In genomic region chr3:194177156-194177555, GRCh38 we compare ENCODE assay signal across 14 cellular contexts. TPM values are rescaled to one million over a fixed set of nuclear protein-coding genes. Genes with fewer than 3 reads are reported as not detected.
DNase-seq lines count a peak whose midpoint lies in the region; ATAC-seq, FAIRE-seq and TF ChIP-seq lines count a peak whose summit lies in the region.
"Had no signal": no experiment of that assay in that cellular context is flagged by ENCODE, and none has a peak within 500 bp of the region (broad histone marks: within the 10 kb centered on the region; RNA-seq: fewer than 3 reads in every experiment).

No MANE protein-coding gene starts in this region.

- H3K4me1 ChIP-seq in liver (ENCODE audit: control insufficient read depth in 4 of 4, insufficient read depth in 4 of 4, low read length in 3 of 4) (no peaks in the 10 kb centered on the region), HepG2 (ENCODE audit: insufficient read depth, low read length) (no peaks in the 10 kb centered on the region), K562 (replicated peaks in 1 of 2; ENCODE audit: control insufficient read depth in 2 of 2, insufficient read depth in 2 of 2, low read length in 2 of 2) (peaks cover 18 to 19% of the 10 kb centered on the region in 2 experiments)

- H3K4me1 Mint-ChIP-seq in activated CD8-positive, alpha-beta memory T cell treated with anti-CD3 and anti-CD28 coated beads, Interleukin-2, amount 10 ng/mL, durations not matched to agents 7 days and 5 days: no peaks in the 10 kb centered on the region

- intact Hi-C loops in HepG2 (cut with micrococcal nuclease; ENCODE audit: unreplicated experiment) (no loop called here), K562 (cut with micrococcal nuclease) (no loop called here)

- H3K9me3 ChIP-seq in liver (ENCODE audit: control insufficient read depth in 4 of 4, low read length in 3 of 4): no peaks in the 10 kb centered on the region
- H3K9me3 ChIP-seq in HepG2 (ENCODE audit: low read length): no peaks in the 10 kb centered on the region
- no peaks in the 10 kb centered on the region for H3K9me3 ChIP-seq in K562 (replicated peaks; ENCODE audit: control insufficient read depth, insufficient read depth, low read depth, low read length)

- peaks cover 24% of the 10 kb centered on the region for H3K27me3 Mint-ChIP-seq in activated CD8-positive, alpha-beta memory T cell treated with anti-CD3 and anti-CD28 coated beads, Interleukin-2, amount 10 ng/mL, durations not matched to agents 7 days and 5 days

- no peaks in the 10 kb centered on the region for H3K9me1 ChIP-seq in K562 (ENCODE audit: control insufficient read depth, insufficient read depth, low read length)

- WGBS in liver: 79% methylated on average over 5 of the region's 5 CpGs
- 60% methylated on average over 5 of the region's 5 CpGs for WGBS in HepG2 (ENCODE audit: low lambda C conversion rate)
- 27% methylated on average over 5 of the region's 5 CpGs for WGBS in K562 (ENCODE audit: insufficient coverage, low coverage, missing lambda C conversion rate)

- no peak for TF ChIP-seq POLR2A in HepG2 (IDR thresholded peaks at IDR 0.05; ENCODE audit: insufficient read depth in 1 of 2, low read depth in 2 of 2, low read length in 2 of 2)
- TF ChIP-seq POLR2A in K562 (conservative IDR thresholded peaks at IDR 0.05): no peak

- no peak overlapping the region for H3K4me3 Mint-ChIP-seq in activated CD8-positive, alpha-beta memory T cell treated with anti-CD3 and anti-CD28 coated beads, Interleukin-2, amount 10 ng/mL, durations not matched to agents 7 days and 5 days
- H3K4me3 Mint-ChIP-seq: CD4-positive, alpha-beta T cell had no signal

- no peak for TF ChIP-seq EP300 in HepG2 (IDR thresholded peaks at IDR 0.05; ENCODE audit: low read depth in 2 of 2, low read length in 2 of 2)
- TF ChIP-seq EP300 in HepG2 (CRISPR knock-in tag; IDR thresholded peaks at IDR 0.05; ENCODE audit: borderline replicate concordance): no peak
- no peak for TF ChIP-seq EP300 in K562 (IDR thresholded peaks at IDR 0.05; ENCODE audit: low read length)

- H3K4me2 ChIP-seq in HepG2 (ENCODE audit: low read depth, low read length) (no peak overlapping the region), K562 (ENCODE audit: insufficient read depth, low read length) (no peak overlapping the region)

- DNase-seq in HepG2 (ENCODE audit: low spot score): no peak
- no peak for DNase-seq in K562 (ENCODE audit: extremely low read depth in 1 of 4, low spot score in 3 of 4)
- DNase-seq in left kidney (ENCODE audit: low read depth, low spot score): peak; percentile 22
- DNase-seq in stimulated activated CD4-positive, alpha-beta T cell treated with anti-CD3 and anti-CD28 coated beads, Interleukin-2, amount 100 ng/mL, for 48 hours: no peak
- no peak for DNase-seq in activated CD8-positive, alpha-beta memory T cell treated with anti-CD3 and anti-CD28 coated beads, Interleukin-2, amount 10 ng/mL, durations not matched to agents 7 days and 5 days
- no peak for DNase-seq in cortex of kidney (lab: John Stamatoyannopoulos, UW)
- no peak for DNase-seq in activated CD4-positive, alpha-beta T cell treated with anti-CD3 and anti-CD28 coated beads for 4 hours
- DNase-seq: AML-193; CD4-positive, alpha-beta T cell; Kasumi-1; NCI-H187 treated with DMSO at 0.1 percent for 48 hours; NCI-H510A treated with DMSO at 0.1 percent for 48 hours had no signal

- no peak overlapping the region for H3K27ac Mint-ChIP-seq in activated CD8-positive, alpha-beta memory T cell treated with anti-CD3 and anti-CD28 coated beads, Interleukin-2, amount 10 ng/mL, durations not matched to agents 7 days and 5 days
- H3K27ac Mint-ChIP-seq: CD4-positive, alpha-beta T cell had no signal

- H3K36me3 ChIP-seq in liver (ENCODE audit: control insufficient read depth in 4 of 4, insufficient read depth in 3 of 4, low read depth in 1 of 4, low read length in 3 of 4): no peaks in the 10 kb centered on the region
- H3K36me3 ChIP-seq in HepG2 (replicated peaks in 1 of 2; ENCODE audit: control insufficient read depth in 1 of 2, insufficient read depth in 2 of 2, low read length in 2 of 2): no peaks in the 10 kb centered on the region
- H3K36me3 ChIP-seq in K562 (ENCODE audit: control insufficient read depth, insufficient read depth, low read length): no peaks in the 10 kb centered on the region

- POLR2A ChIA-PET in HepG2 (lab: Yijun Ruan, JAX) (no interaction called here), K562 (lab: Yijun Ruan, JAX) (interaction anchor here (1.3 kb wide), 1 partner anchor 11 kb away, joined by 4 read pairs; no protein-coding TSS in a partner anchor)

- ATAC-seq in HepG2: no peak
- no peak; the same call in 1 of the 3 replicates for ATAC-seq in K562
- ATAC-seq in activated CD8-positive, alpha-beta memory T cell treated with anti-CD3 and anti-CD28 coated beads, Interleukin-2, amount 10 ng/mL, durations not matched to agents 7 days and 5 days: no peak

- H3K79me2 ChIP-seq in HepG2 (ENCODE audit: insufficient read depth, low read length): no peaks in the 10 kb centered on the region
- no peaks in the 10 kb centered on the region for H3K79me2 ChIP-seq in K562 (ENCODE audit: control insufficient read depth, insufficient read depth, low read length)

- TF ChIP-seq RAD21 in liver (IDR thresholded peaks at IDR 0.05) (peak in 1 of 2 donors; percentile 11), HepG2 (CRISPR knock-in tag; IDR thresholded peaks at IDR 0.05) (no peak), K562 (CRISPR knock-in tag; conservative IDR thresholded peaks at IDR 0.05 in 1 of 2, IDR thresholded peaks at IDR 0.05 in 1 of 2) (no peak)

- in situ Hi-C loops in HepG2 (cut with HindIII; ENCODE audit: extremely low pct_ligation_motif_present, low pct_unique_long_range_greater_than_20kb): no loop called here
- in situ Hi-C loops in K562 (cut with MboI): no loop called here

- H3K4me3 ChIP-seq in liver (ENCODE audit: low read depth in 1 of 3, low read length in 3 of 3) (no peak overlapping the region), HepG2 (replicated peaks in 1 of 3; ENCODE audit: insufficient read depth in 1 of 3, low read depth in 2 of 3, low read length in 3 of 3) (no peak overlapping the region), K562 (no peak overlapping the region)

- FAIRE-seq in HepG2 (lab: Jason Lieb, UNC) (no peak), K562 (lab: Jason Lieb, UNC) (no peak)

- H3K9me3 Mint-ChIP-seq in activated CD8-positive, alpha-beta memory T cell treated with anti-CD3 and anti-CD28 coated beads, Interleukin-2, amount 10 ng/mL, durations not matched to agents 7 days and 5 days (ENCODE audit: low read depth): no peaks in the 10 kb centered on the region
- H3K9me3 Mint-ChIP-seq: CD4-positive, alpha-beta T cell had no signal

- CTCF ChIA-PET in HepG2 (lab: Yijun Ruan, JAX; ENCODE audit: low intra/inter-chr PET ratio, low total read pairs): no interaction called here
- CTCF ChIA-PET in K562 (lab: Yijun Ruan, JAX; ENCODE audit: low intra/inter-chr PET ratio): no interaction called here
- CTCF ChIA-PET in activated CD8-positive, alpha-beta memory T cell treated with anti-CD3 and anti-CD28 coated beads, Interleukin-2, amount 10 ng/mL, durations not matched to agents 7 days and 5 days (lab: Charles Lee): interaction anchor here (1.3 kb wide), 1 partner anchor 511 kb away, joined by 3 read pairs; no protein-coding TSS in a partner anchor

- TF ChIP-seq CTCF in liver (IDR thresholded peaks at IDR 0.05; ENCODE audit: low read depth, low read length, missing input control) (no peak), HepG2 (CRISPR knock-in tag; IDR thresholded peaks at IDR 0.05) (no peak), K562 (IDR thresholded peaks at IDR 0.05 in 2 of 3, conservative IDR thresholded peaks at IDR 0.05 in 1 of 3; ENCODE audit: insufficient read depth in 2 of 3, low read depth in 1 of 3, low read length in 3 of 3) (no peak)

- no peaks in the 10 kb centered on the region for H3K36me3 Mint-ChIP-seq in activated CD8-positive, alpha-beta memory T cell treated with anti-CD3 and anti-CD28 coated beads, Interleukin-2, amount 10 ng/mL, durations not matched to agents 7 days and 5 days

- no peaks in the 10 kb centered on the region for H4K20me1 ChIP-seq in HepG2 (ENCODE audit: insufficient read depth, low read length)
- H4K20me1 ChIP-seq in K562 (replicated peaks; ENCODE audit: control insufficient read depth, insufficient read depth, low read length): no peaks in the 10 kb centered on the region

- no peak overlapping the region for H3K27ac ChIP-seq in liver (ENCODE audit: low read depth in 1 of 2, low read length in 2 of 2)
- H3K27ac ChIP-seq in HepG2 (ENCODE audit: extremely low read length, insufficient read depth, low read length): no peak overlapping the region
- H3K27ac ChIP-seq in K562 (ENCODE audit: extremely low read depth, low read depth, low read length): peak overlapping the region; percentile 10; the same call in 1 of the 3 replicates
- H3K27ac ChIP-seq: RWPE1 had no signal

- BruUV-seq in HepG2 (replicated peaks; lab: Mats Ljungman, UMichigan): no TSS peak
- BruUV-seq in K562 (replicated peaks; lab: Mats Ljungman, UMichigan): no TSS peak

- H3K9ac ChIP-seq in liver (ENCODE audit: low read depth in 1 of 2, low read length in 2 of 2) (no peak overlapping the region), HepG2 (ENCODE audit: insufficient read depth, low read depth, low read length) (no peak overlapping the region), K562 (ENCODE audit: insufficient read depth in 1 of 2, low read depth in 2 of 2, low read length in 2 of 2) (no peak overlapping the region)

- H3K27me3 ChIP-seq in liver (ENCODE audit: control insufficient read depth in 4 of 4, insufficient read depth in 4 of 4, low read length in 3 of 4) (no peaks in the 10 kb centered on the region), HepG2 (ENCODE audit: control insufficient read depth in 1 of 2, insufficient read depth in 2 of 2, low read length in 2 of 2) (peaks cover 1 to 20% of the 10 kb centered on the region in 2 experiments; a peak in 2 of 5 replicates), K562 (ENCODE audit: control insufficient read depth in 2 of 2, insufficient read depth in 2 of 2, low read length in 2 of 2) (no peaks in the 10 kb centered on the region)

- H2AFZ ChIP-seq in HepG2 (ENCODE audit: low read length) (no peak overlapping the region), K562 (ENCODE audit: low read depth, low read length) (peak overlapping the region; percentile 83)

RNA-seq across cellular contexts. Expression of gene HES1, which starts 41.2 kb away (rescaled TPM):
- total RNA-seq in liver (1 to 10 TPM; 5.3 to 6.8 TPM), HepG2 (2016; rRNA removed; fragmentation: Illumina TruSeq; extraction: Trizol) (15.0 and 19.8 TPM in 2 replicates), K562 (2014; rRNA removed) (37.0 and 46.8 TPM in 2 replicates), K562 (2014; rRNA removed; fragmentation: Illumina TruSeq; extraction: Trizol) (17.7 and 17.8 TPM in 2 replicates), K562 (2015; rRNA removed; fragmentation: Illumina TruSeq; extraction: Trizol) (24.0 and 24.9 TPM in 2 replicates), K562 (2021) (30.5 and 39.1 TPM in 2 replicates)
- polyA plus RNA-seq in liver (10 to 100 TPM; 11.2 to 12.5 TPM), HepG2 (2011; rRNA removed) (15.4 and 16.6 TPM in 2 replicates), K562 (2011; rRNA removed) (4.8 and 9.0 TPM in 2 replicates), K562 (2014; fragmentation: Illumina TruSeq; extraction: Trizol) (16.7 and 19.3 TPM in 2 replicates), K562 (2014; fragmentation: Nextera tagmentation; extraction: Ambion mirVana) (1 to 10 TPM; 3.4 to 6.3 TPM), K562 (2014; rRNA removed) (23.1 and 32.2 TPM in 2 replicates)
- total RNA-seq in HepG2 (2016; cell fraction: cytosol; rRNA removed; fragmentation: Illumina TruSeq; extraction: Trizol; ENCODE audit: low read depth): 16.2 and 16.8 TPM in 2 replicates
- 14.9 and 18.9 TPM in 2 replicates for total RNA-seq in HepG2 (2016; cell fraction: insoluble cytoplasmic fraction; rRNA removed; fragmentation: Illumina TruSeq; extraction: Trizol)
- total RNA-seq in HepG2 (2016; cell fraction: membrane; rRNA removed; fragmentation: Illumina TruSeq; extraction: Trizol): 17.2 and 18.1 TPM in 2 replicates
- total RNA-seq in HepG2 (2016; cell fraction: nucleus; rRNA removed; fragmentation: Illumina TruSeq; extraction: Trizol): 20.8 and 25.5 TPM in 2 replicates
- 13.8 and 15.8 TPM in 2 replicates for polyA plus RNA-seq in HepG2 (2011; cell fraction: cytosol; rRNA removed)
- polyA plus RNA-seq in HepG2 (2011; cell fraction: nucleus; rRNA removed): 27.8 and 33.4 TPM in 2 replicates
- 20.4 and 25.8 TPM in 2 replicates for polyA plus RNA-seq in HepG2 (2012)
- 3.5 and 4.3 TPM in 2 replicates for polyA plus RNA-seq in HepG2 (2016; cell fraction: cytosol; fragmentation: Illumina TruSeq; extraction: Trizol; ENCODE audit: low read depth)
- 14.5 and 15.2 TPM in 2 replicates for polyA plus RNA-seq in HepG2 (2016; cell fraction: insoluble cytoplasmic fraction; fragmentation: Illumina TruSeq; extraction: Trizol; ENCODE audit: low read depth)
- 4.3 and 4.5 TPM in 2 replicates for polyA plus RNA-seq in HepG2 (2016; cell fraction: membrane; fragmentation: Illumina TruSeq; extraction: Trizol; ENCODE audit: low read depth)
- polyA plus RNA-seq in HepG2 (2016; cell fraction: nucleus; fragmentation: Illumina TruSeq; extraction: Trizol; ENCODE audit: insufficient read depth, low read depth): 31.4 and 34.9 TPM in 2 replicates
- 4.8 and 36.7 TPM in 2 replicates for polyA minus RNA-seq in HepG2 (2011; rRNA and poly(A)+ RNA removed; ENCODE audit: low replicate concordance)
- 37.8 and 44.8 TPM in 2 replicates for polyA minus RNA-seq in HepG2 (2011; cell fraction: cytosol; rRNA and poly(A)+ RNA removed)
- 45.6 and 54.7 TPM in 2 replicates for polyA minus RNA-seq in HepG2 (2011; cell fraction: nucleus; rRNA and poly(A)+ RNA removed)
- total RNA-seq in K562 (2011; cell fraction: chromatin; rRNA removed; ENCODE audit: low replicate concordance): 7.6 and 9.1 TPM in 2 replicates
- total RNA-seq in K562 (2011; cell fraction: nucleolus; rRNA removed): 13.3 and 13.7 TPM in 2 replicates
- 10.1 and 12.0 TPM in 2 replicates for total RNA-seq in K562 (2011; cell fraction: nucleoplasm; rRNA removed)
- 4.5 and 21.4 TPM in 2 replicates for polyA plus RNA-seq in K562 (2011; cell fraction: cytosol; rRNA removed)
- 7.4 and 25.5 TPM in 2 replicates for polyA plus RNA-seq in K562 (2011; cell fraction: nucleus; rRNA removed)
- polyA plus RNA-seq in K562 (2012): 45.6 and 82.2 TPM in 2 replicates
- polyA minus RNA-seq in K562 (2011; rRNA and poly(A)+ RNA removed): 2.8 and 7.0 TPM in 2 replicates
- polyA minus RNA-seq in K562 (2011; cell fraction: cytosol; rRNA and poly(A)+ RNA removed): 7.7 and 23.0 TPM in 2 replicates
- 12.7 and 22.8 TPM in 2 replicates for polyA minus RNA-seq in K562 (2011; cell fraction: nucleus; rRNA and poly(A)+ RNA removed)
- total RNA-seq in activated CD8-positive, alpha-beta memory T cell treated with anti-CD3 and anti-CD28 coated beads, Interleukin-2, amount 10 ng/mL, durations not matched to agents 7 days and 5 days: under 1 TPM; 0.28 to 0.35 TPM

Comparison
In these comparisons a context has a peak if more than half of its experiments do, and no peak if none do; other contexts are left out.
1. RNA of gene HES1, which starts 41.2 kb away (total RNA-seq): 7.6 to 46.8 TPM in K562, 14.9 to 25.5 TPM in HepG2 and 5.3 to 6.8 TPM in liver; 0.28 to 0.35 TPM in activated CD8-positive, alpha-beta memory T cell treated with anti-CD3 and anti-CD28 coated beads, Interleukin-2, amount 10 ng/mL, durations not matched to agents 7 days and 5 days; every median in the first group is over 4 times any median in the second.